Comparison of ENCODE assay signal across 11 cellular contexts in genomic region chr15:39641187-39641889, GRCh38.
DNase-seq lines count a peak whose midpoint lies in the region; TF ChIP-seq lines count a peak whose summit lies in the region.
"Had no signal": no experiment of that assay in that cellular context is flagged by ENCODE, and none has a peak within 500 bp of the region (broad histone marks: within the 10 kb centered on the region; RNA-seq: fewer than 3 reads in every experiment).

No MANE protein-coding gene starts in this region.

- H3K9me3 ChIP-seq in A673 (ENCODE audit: low read depth, low read length, poor library complexity, severe bottlenecking): no peaks in the 10 kb centered on the region
- H3K9me3 ChIP-seq: BE2C had no signal

- no peak for TF ChIP-seq CTCF in A673 (conservative IDR thresholded peaks at IDR 0.05; ENCODE audit: low read depth, low read length)
- TF ChIP-seq CTCF in fibroblast of villous mesenchyme (IDR thresholded peaks at IDR 0.05; ENCODE audit: insufficient read depth, low read depth, low read length): no peak

- intact Hi-C loops in A673 (cut with micrococcal nuclease; ENCODE audit: unreplicated experiment): no loop called here

- H3K27me3 ChIP-seq in A673 (replicated peaks; ENCODE audit: insufficient read depth, low read depth, low read length, poor library complexity): no peaks in the 10 kb centered on the region

- H3K36me3 ChIP-seq in A673 (ENCODE audit: insufficient read depth, low read length, poor library complexity, severe bottlenecking): no peaks in the 10 kb centered on the region
- H3K36me3 ChIP-seq: BE2C had no signal

- no TSS peak for BruUV-seq in A673 (replicated peaks; lab: Mats Ljungman, UMichigan)

- H3K4me3 ChIP-seq in A673 (ENCODE audit: low read depth, low read length, poor library complexity, severe bottlenecking) (no peak overlapping the region), fibroblast of villous mesenchyme (ENCODE audit: low read depth, low read length) (no peak overlapping the region)

- POLR2A ChIA-PET in A673 (lab: Charles Lee; ENCODE audit: low non-redundant PET): no interaction called here

- H3K4me1 ChIP-seq in A673 (ENCODE audit: insufficient read depth, low read length, poor library complexity, severe bottlenecking): peaks cover 10% of the 10 kb centered on the region
- H3K4me1 ChIP-seq: BE2C had no signal

- CTCF ChIA-PET in A673 (lab: Charles Lee): no interaction called here

- no peak overlapping the region for H3K27ac ChIP-seq in A673 (ENCODE audit: low read depth, low read length, poor library complexity, severe bottlenecking)

- DNase-seq in A673 (ENCODE audit: low spot score) (peak; percentile 11), HS-27A (ENCODE audit: low read depth) (peak; percentile 20), T1000 (lab: John Stamatoyannopoulos, UW) (peak; percentile 8), fibroblast of villous mesenchyme (ENCODE audit: low read depth) (peak; percentile 62), NCI-H1436 treated with DMSO at 0.1 percent for 48 hours (lab: John Stamatoyannopoulos, UW) (no peak), NCI-H345 treated with DMSO at 0.1 percent for 48 hours (lab: John Stamatoyannopoulos, UW; ENCODE audit: unreplicated experiment) (no peak), epidermal melanocyte (ENCODE audit: insufficient read length, low spot score) (no peak)
- no peak for DNase-seq in stimulated activated CD4-positive, alpha-beta T cell treated with anti-CD3 and anti-CD28 coated beads, Interleukin-2, amount 100 ng/mL, for 24 hours
- DNase-seq: aorta, NCI-H2107 had no signal

Comparison
In these comparisons a context has a peak if more than half of its experiments do, and no peak if none do; other contexts are left out.
1. DNase-seq: peak in A673 (single experiment), HS-27A (single experiment), T1000 (single experiment) and fibroblast of villous mesenchyme (single experiment); none in NCI-H1436 treated with DMSO at 0.1 percent for 48 hours (single experiment), stimulated activated CD4-positive, alpha-beta T cell treated with anti-CD3 and anti-CD28 coated beads, Interleukin-2, amount 100 ng/mL, for 24 hours (0 of 2), NCI-H345 treated with DMSO at 0.1 percent for 48 hours (single experiment) and epidermal melanocyte (single experiment).